In genomic region chr10:8374334-8374733, GRCh38 we compare ENCODE assay signal across 34 cellular contexts.
"Had no signal": no experiment of that assay in that cellular context is flagged by ENCODE, and none has a peak within 500 bp of the region (broad histone marks: within the 10 kb centered on the region; RNA-seq: fewer than 3 reads in every experiment).

No MANE protein-coding gene starts in this region.

- H3K27ac ChIP-seq: KMS-11 had no signal

- H3K4me2 ChIP-seq: KMS-11 had no signal

- H3K27me3 ChIP-seq: MG63 had no signal

- H3K9me3 ChIP-seq: MG63 had no signal

- H3K9ac ChIP-seq: KMS-11 had no signal

- H3K36me3 ChIP-seq: MG63 had no signal

- DNase-seq: Karpas-422, Kasumi-1, KG1, MG63, MM.1S, MV-4-11, NCI-H1048, NCI-H1092, NCI-H1092 treated with DMSO at 0.1 percent for 48 hours, NCI-H1105, NCI-H1105 treated with DMSO at 0.1 percent for 48 hours, NCI-H1417, NCI-H1417 treated with DMSO at 0.1 percent for 48 hours, NCI-H1436, NCI-H1436 treated with DMSO at 0.1 percent for 48 hours, NCI-H146, NCI-H1694, NCI-H1694 treated with DMSO at 0.1 percent for 48 hours, NCI-H187, NCI-H187 treated with DMSO at 0.1 percent for 48 hours, NCI-H1930, NCI-H2029, NCI-H2029 treated with DMSO at 0.1 percent for 48 hours, NCI-H2081, NCI-H2081 treated with DMSO at 0.1 percent for 48 hours, NCI-H2107, NCI-H2171, NCI-H2171 treated with DMSO at 0.1 percent for 48 hours, NCI-H2227 treated with DMSO at 0.1 percent for 48 hours, NCI-H226, NCI-H345, NCI-H446, NCI-H446 treated with DMSO at 0.1 percent for 48 hours had no signal

- H3K4me3 ChIP-seq: MG63 had no signal
